ENCODE assay signal across 8 cellular contexts in genomic region chr9:37903581-37903830, GRCh38. TPM values are rescaled to one million over a fixed set of nuclear protein-coding genes. Genes with fewer than 3 reads are reported as not detected.
DNase-seq lines count a peak whose midpoint lies in the region; ATAC-seq and TF ChIP-seq lines count a peak whose summit lies in the region.

No MANE protein-coding gene starts in this region.

- H3K27ac ChIP-seq in gastrocnemius medialis = peak overlapping the region; percentile 86 to 90 (median 88)

- in situ Hi-C loops in gastrocnemius medialis (cut with MboI; ENCODE audit: low sequenced_read_pairs in 4 of 4) = loop anchor here in 1 of 4 donors (10.0 to 25.0 kb wide), 2 partner anchors 171 to 316 kb away; partner anchors contain the start of genes FBXO10 and TOMM5

- H3K9me3 ChIP-seq in gastrocnemius medialis = no peaks in the 10 kb centered on the region

- H3K36me3 Mint-ChIP-seq in activated T-cell treated with anti-CD3 and anti-CD28 coated beads, Interleukin-2, amount 50 U/mL, for 72 hours (ENCODE audit: insufficient read depth in 2 of 2) = peaks cover 0 to 11% of the 10 kb centered on the region in 2 donors

- H3K36me3 ChIP-seq in gastrocnemius medialis = peaks cover 0 to 11% of the 10 kb centered on the region in 2 donors

- TF ChIP-seq CTCF in gastrocnemius medialis (IDR thresholded peaks at IDR 0.05 in 4 of 5, conservative IDR thresholded peaks at IDR 0.05 in 1 of 5) = no peak

- H3K4me1 ChIP-seq in gastrocnemius medialis = peaks cover 16 to 17% of the 10 kb centered on the region in 2 donors

- no peak for TF ChIP-seq POLR2A in gastrocnemius medialis (IDR thresholded peaks at IDR 0.05)

- peak overlapping the region; percentile 88 for H3K27ac Mint-ChIP-seq in activated T-cell treated with anti-CD3 and anti-CD28 coated beads, Interleukin-2, amount 50 U/mL, for 72 hours

- H3K4me1 Mint-ChIP-seq in activated T-cell treated with anti-CD3 and anti-CD28 coated beads, Interleukin-2, amount 50 U/mL, for 72 hours (ENCODE audit: low read depth) = peaks cover 30% of the 10 kb centered on the region

- peak overlapping the region; percentile 86 to 92 for H3K4me3 Mint-ChIP-seq in activated T-cell treated with anti-CD3 and anti-CD28 coated beads, Interleukin-2, amount 50 U/mL, for 72 hours

- DNase-seq in AML-193 (lab: John Stamatoyannopoulos, UW) = peak; percentile 38 to 42
- DNase-seq in activated T-cell treated with anti-CD3 and anti-CD28 coated beads, Interleukin-2, amount 50 U/mL, for 72 hours = peak in 1 of 2 donors; percentile 74
- DNase-seq in left cardiac atrium = no peak
- peak in 1 of 2 donors; percentile 33 for DNase-seq in gastrocnemius medialis
- DNase-seq in central memory CD4-positive, alpha-beta T cell = no peak
- no peak for DNase-seq in NOMO-1 treated with dmso at 0.1 percent for 144 hours (lab: John Stamatoyannopoulos, UW; ENCODE audit: unreplicated experiment)

- ATAC-seq in GM19025 (IDR thresholded peaks at IDR 0.05; ENCODE audit: low read depth, unreplicated experiment) = peak; percentile 38
- peak; percentile 18 for ATAC-seq in HG03558 (IDR thresholded peaks at IDR 0.05; ENCODE audit: extremely low read depth, unreplicated experiment)
- peak; percentile 52 to 64 for ATAC-seq in activated T-cell treated with anti-CD3 and anti-CD28 coated beads, Interleukin-2, amount 50 U/mL, for 72 hours (replicated peaks in 1 of 2)
- peak; percentile 48 to 73 for ATAC-seq in left cardiac atrium
- ATAC-seq in gastrocnemius medialis = peak in 1 of 2 donors; percentile 44

- peak overlapping the region; percentile 75 to 93 (median 85) for H3K4me3 ChIP-seq in gastrocnemius medialis

- intact Hi-C loops in left cardiac atrium (cut with DNase I) = loop anchor here in 1 of 2 donors (10.0 kb wide), 1 partner anchor 461 kb away; no protein-coding TSS in a partner anchor
- intact Hi-C loops in gastrocnemius medialis (cut with DNase I; ENCODE audit: low total_unique reads) = loop anchor here (10.0 kb wide), 1 partner anchor 99 kb away; the partner anchor contains the start of gene DCAF10

- H3K27me3 Mint-ChIP-seq in activated T-cell treated with anti-CD3 and anti-CD28 coated beads, Interleukin-2, amount 50 U/mL, for 72 hours (ENCODE audit: low read depth) = no peaks in the 10 kb centered on the region

- H3K27me3 ChIP-seq in gastrocnemius medialis = no peaks in the 10 kb centered on the region

- H3K9me3 Mint-ChIP-seq in activated T-cell treated with anti-CD3 and anti-CD28 coated beads, Interleukin-2, amount 50 U/mL, for 72 hours = no peaks in the 10 kb centered on the region

RNA-seq across cellular contexts. Expression of gene SLC25A51, which starts 0.4 kb away (rescaled TPM):
- total RNA-seq in activated T-cell treated with anti-CD3 and anti-CD28 coated beads, Interleukin-2, amount 50 U/mL, for 72 hours = 10 to 100 TPM; 30.3 to 32.4 TPM
- 10 to 100 TPM; 30.2 to 30.3 TPM for total RNA-seq in left cardiac atrium
- 10 to 100 TPM; 16.0 to 30.7 (median 22.2) TPM for total RNA-seq in gastrocnemius medialis

Comparison
In these comparisons a context has a peak if more than half of its experiments do, and no peak if none do; other contexts are left out.
1. DNase-seq: peak in AML-193 (2 of 2); none in left cardiac atrium (single experiment), central memory CD4-positive, alpha-beta T cell (single experiment) and NOMO-1 treated with dmso at 0.1 percent for 144 hours (single experiment).